In genomic region chr16:30355144-30355953, GRCh38 we compare ENCODE assay signal across 1 cellular context.
A peak's percentile ranks its signal among the peaks of the same experiment; 100 is the strongest.
TF ChIP-seq lines count a peak whose summit lies in the region.

CD2BP2 (minus strand) TSS chr16:30355308; CDS start chr16:30354681, 627 bp downstream.

TF ChIP-seq in HepG2, 621 proteins besides CTCF, POLR2A, EP300 and RAD21 (continued from another document and continues in another):
- peak; percentile 67; the same call in 1 of the 2 replicates for TF ChIP-seq ZNF335 (CRISPR knock-in tag; IDR thresholded peaks at IDR 0.05)
- peak; percentile 77 for TF ChIP-seq HNRNPL (IDR thresholded peaks at IDR 0.05; ENCODE audit: low read depth, low read length)
- peak; percentile 69; the same call in 1 of the 2 replicates for TF ChIP-seq ATF5 (CRISPR knock-in tag; IDR thresholded peaks at IDR 0.05; ENCODE audit: low read depth)
- TF ChIP-seq RORA (CRISPR knock-in tag; IDR thresholded peaks at IDR 0.05), result no peak
- TF ChIP-seq BRF2 (CRISPR knock-in tag; IDR thresholded peaks at IDR 0.05), result peak; percentile 95
- TF ChIP-seq ZGPAT (CRISPR knock-in tag; IDR thresholded peaks at IDR 0.05), result peak; percentile 93
- TF ChIP-seq RARG (CRISPR knock-in tag; IDR thresholded peaks at IDR 0.05; ENCODE audit: low read depth), result no peak; the same call in 1 of the 2 replicates
- 0 out of 2 replicates have a peak, but pooled peaks have one; percentile 58 for TF ChIP-seq ETS1 (CRISPR knock-in tag; IDR thresholded peaks at IDR 0.05)
- TF ChIP-seq AHR (CRISPR knock-in tag; IDR thresholded peaks at IDR 0.05), result no peak
- TF ChIP-seq ZBTB33 (CRISPR knock-in tag; IDR thresholded peaks at IDR 0.05), result no peak
- peak; percentile 90; the same call in 1 of the 2 replicates for TF ChIP-seq ETV6 (CRISPR knock-in tag; conservative IDR thresholded peaks at IDR 0.05)
- no peak for TF ChIP-seq ZKSCAN1 (IDR thresholded peaks at IDR 0.05; ENCODE audit: low read length)
- TF ChIP-seq HMG20B (CRISPR knock-in tag; conservative IDR thresholded peaks at IDR 0.05), result no peak; the same call in 1 of the 2 replicates
- peak; percentile 96 for TF ChIP-seq LBX2 (CRISPR knock-in tag; IDR thresholded peaks at IDR 0.05; ENCODE audit: borderline replicate concordance)
- TF ChIP-seq SMC3 (IDR thresholded peaks at IDR 0.05; ENCODE audit: low read length), result 0 out of 2 replicates have a peak, but pooled peaks have one; percentile 11
- no peak for TF ChIP-seq PCBP2 (optimal IDR thresholded peaks at IDR 0.05; ENCODE audit: low read depth, low read length, poor library complexity, severe bottlenecking)
- no peak for TF ChIP-seq SOX6 (IDR thresholded peaks at IDR 0.05)
- TF ChIP-seq SOX6 (CRISPR knock-in tag; IDR thresholded peaks at IDR 0.05), result peak; percentile 93
- TF ChIP-seq ZNF672 (CRISPR knock-in tag; IDR thresholded peaks at IDR 0.05), result no peak
- no peak; the same call in 1 of the 2 replicates for TF ChIP-seq ZNF800 (CRISPR knock-in tag; IDR thresholded peaks at IDR 0.05)
- peak; percentile 96 for TF ChIP-seq U2AF1 (optimal IDR thresholded peaks at IDR 0.05; ENCODE audit: low read depth, low read length)
- no peak for TF ChIP-seq DBP (CRISPR knock-in tag; IDR thresholded peaks at IDR 0.05; ENCODE audit: not compliant biosample characterization)
- peak; percentile 71; the same call in 1 of the 2 replicates for TF ChIP-seq ZBTB39 (CRISPR knock-in tag; IDR thresholded peaks at IDR 0.05)
- peak; percentile 91 for TF ChIP-seq ERF (CRISPR knock-in tag; IDR thresholded peaks at IDR 0.05)
- TF ChIP-seq NFIC (IDR thresholded peaks at IDR 0.05; ENCODE audit: low read length), result no peak
- TF ChIP-seq ZNF501 (CRISPR knock-in tag; IDR thresholded peaks at IDR 0.05), result peak; percentile 77
- TF ChIP-seq HMGXB4 (CRISPR knock-in tag; IDR thresholded peaks at IDR 0.05; ENCODE audit: borderline replicate concordance in 1 of 2, low read depth in 1 of 2), result peak; percentile 81 to 89
- TF ChIP-seq ZNF124 (CRISPR knock-in tag; IDR thresholded peaks at IDR 0.05), result peak; percentile 21
- TF ChIP-seq ZNF510 (CRISPR knock-in tag; IDR thresholded peaks at IDR 0.05; ENCODE audit: low read depth), result peak; percentile 97
- TF ChIP-seq MBD4 (IDR thresholded peaks at IDR 0.05; ENCODE audit: borderline replicate concordance, low read length), result no peak
- no peak; the same call in 1 of the 2 replicates for TF ChIP-seq MXD4 (CRISPR knock-in tag; IDR thresholded peaks at IDR 0.05)
- peak; percentile 95 for TF ChIP-seq ZNF816 (CRISPR knock-in tag; IDR thresholded peaks at IDR 0.05; ENCODE audit: borderline replicate concordance)
- peak; percentile 99 for TF ChIP-seq ZNF777 (CRISPR knock-in tag; IDR thresholded peaks at IDR 0.05)
- TF ChIP-seq ZBTB3 (CRISPR knock-in tag; IDR thresholded peaks at IDR 0.05; ENCODE audit: borderline replicate concordance, low read depth), result no peak
- TF ChIP-seq ZNF670 (CRISPR knock-in tag; IDR thresholded peaks at IDR 0.05; ENCODE audit: borderline replicate concordance), result no peak; the same call in 1 of the 2 replicates
- peak; percentile 98 for TF ChIP-seq CREM (IDR thresholded peaks at IDR 0.05)
- TF ChIP-seq CREM (CRISPR knock-in tag; IDR thresholded peaks at IDR 0.05), result peak; percentile 43; the same call in 1 of the 2 replicates
- no peak for TF ChIP-seq SYNCRIP (IDR thresholded peaks at IDR 0.05; ENCODE audit: insufficient read depth, low read depth, low read length)
- TF ChIP-seq ZNF292 (CRISPR knock-in tag; IDR thresholded peaks at IDR 0.05; ENCODE audit: borderline replicate concordance, low read depth), result peak; percentile 22; the same call in 1 of the 2 replicates
- TF ChIP-seq ZNF746 (CRISPR knock-in tag; IDR thresholded peaks at IDR 0.05), result no peak; the same call in 1 of the 2 replicates
- no peak for TF ChIP-seq SMARCC2 (IDR thresholded peaks at IDR 0.05)
- TF ChIP-seq ZNF274 (CRISPR knock-in tag; IDR thresholded peaks at IDR 0.05), result no peak; the same call in 1 of the 2 replicates
- no peak for TF ChIP-seq MAFK (conservative IDR thresholded peaks at IDR 0.05 in 1 of 2, IDR thresholded peaks at IDR 0.05 in 1 of 2; ENCODE audit: low read length in 2 of 2)
- no peak; the same call in 1 of the 2 replicates for TF ChIP-seq ZNF839 (CRISPR knock-in tag; IDR thresholded peaks at IDR 0.05; ENCODE audit: borderline replicate concordance)
- TF ChIP-seq NR0B2 (CRISPR knock-in tag; IDR thresholded peaks at IDR 0.05), result no peak
- 0 out of 2 replicates have a peak, but pooled peaks have one; percentile 23 for TF ChIP-seq ZNF891 (CRISPR knock-in tag; IDR thresholded peaks at IDR 0.05)
- TF ChIP-seq ZNF616 (CRISPR knock-in tag; IDR thresholded peaks at IDR 0.05; ENCODE audit: low read depth), result no peak; the same call in 1 of the 2 replicates
- peak; percentile 12; the same call in 1 of the 2 replicates for TF ChIP-seq FOXJ3 (CRISPR knock-in tag; IDR thresholded peaks at IDR 0.05; ENCODE audit: borderline replicate concordance)
- TF ChIP-seq MATR3 (CRISPR knock-in tag; IDR thresholded peaks at IDR 0.05), result no peak
- peak; percentile 25; the same call in 1 of the 2 replicates for TF ChIP-seq TOE1 (CRISPR knock-in tag; IDR thresholded peaks at IDR 0.05)
- 0 out of 2 replicates have a peak, but pooled peaks have one; percentile 41 for TF ChIP-seq ELK4 (CRISPR knock-in tag; IDR thresholded peaks at IDR 0.05; ENCODE audit: borderline replicate concordance)
- TF ChIP-seq ISL2 (CRISPR knock-in tag; IDR thresholded peaks at IDR 0.05), result peak; percentile 46
- no peak for TF ChIP-seq SMARCE1 (IDR thresholded peaks at IDR 0.05; ENCODE audit: borderline replicate concordance)
- TF ChIP-seq ZNF12 (CRISPR knock-in tag; IDR thresholded peaks at IDR 0.05), result no peak
